Comparison of ENCODE assay signal across 28 cellular contexts in the genomic region with DNA sequence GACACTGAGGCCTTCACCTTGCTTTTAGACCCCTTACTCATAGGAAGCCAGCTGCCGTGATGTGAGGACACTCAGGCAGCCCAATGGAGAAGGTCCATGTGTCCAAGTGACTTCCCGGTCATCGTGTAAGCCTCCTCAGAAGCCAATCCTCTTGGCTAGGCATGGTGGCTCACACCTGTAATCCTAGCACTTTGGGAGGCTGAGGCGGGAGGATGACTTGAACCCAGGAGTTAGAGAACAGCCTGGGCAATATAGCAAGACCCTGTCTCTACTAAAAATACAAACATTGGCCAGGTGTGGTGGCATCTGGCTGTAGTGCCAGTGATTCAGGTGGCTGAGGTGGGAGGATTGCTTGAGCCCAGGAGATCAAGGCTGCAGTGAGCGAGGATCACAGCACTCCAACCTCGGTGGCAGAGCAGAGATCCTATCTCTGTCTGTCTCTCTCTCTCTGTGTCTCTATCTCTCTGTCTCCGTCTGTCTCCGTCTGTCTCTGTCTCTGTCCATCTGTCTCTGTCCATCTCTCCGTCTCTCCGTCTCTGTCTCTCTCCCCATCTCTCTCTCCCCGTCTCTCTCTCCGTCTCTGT. TPM values are rescaled to one million over a fixed set of nuclear protein-coding genes. Genes with fewer than 3 reads are reported as not detected.
DNase-seq lines count a peak whose midpoint lies in the region; ATAC-seq, FAIRE-seq and TF ChIP-seq lines count a peak whose summit lies in the region.
"Had no signal": no experiment of that assay in that cellular context is flagged by ENCODE, and none has a peak within 500 bp of the region (broad histone marks: within the 10 kb centered on the region; RNA-seq: fewer than 3 reads in every experiment).

No MANE protein-coding gene starts in this region.

- TF ChIP-seq POLR2A in HepG2 (IDR thresholded peaks at IDR 0.05; ENCODE audit: insufficient read depth in 1 of 2, low read depth in 2 of 2, low read length in 2 of 2) (no peak), right lobe of liver (IDR thresholded peaks at IDR 0.05) (no peak), K562 (conservative IDR thresholded peaks at IDR 0.05) (no peak), erythroblast (IDR thresholded peaks at IDR 0.05; ENCODE audit: low read length) (no peak)

- DNase-seq in HepG2 (ENCODE audit: low spot score) (no peak), right lobe of liver (no peak), K562 (ENCODE audit: extremely low read depth in 1 of 4, low spot score in 3 of 4) (no peak), posterior vena cava (ENCODE audit: low spot score) (peak; percentile 17), NCI-H2029 (lab: John Stamatoyannopoulos, UW) (no peak), erythroblast (lab: John Stamatoyannopoulos, UW) (no peak)
- DNase-seq: 8988T; ACHN; AML-193; BE2C; Calu3; CD4-positive, alpha-beta T cell; CD8-positive, alpha-beta memory T cell; DMS53; DMS79 treated with DMSO at 0.1 percent for 48 hours; GF-D8; H9; HFFc6 had no signal

- H3K4me3 ChIP-seq in HepG2 (replicated peaks in 1 of 3; ENCODE audit: insufficient read depth in 1 of 3, low read depth in 2 of 3, low read length in 3 of 3): no peak overlapping the region
- no peak overlapping the region for H3K4me3 ChIP-seq in right lobe of liver
- H3K4me3 ChIP-seq in K562: no peak overlapping the region
- H3K4me3 ChIP-seq: A549; BLaER1 treated with 17β-estradiol and CSF1 and Interleukin-3, amounts not matched to agents 10 nM and 100 nM; GM23338 had no signal

- WGBS in HepG2 (ENCODE audit: low lambda C conversion rate): 69% methylated on average over 10 of the region's 12 CpGs
- WGBS in right lobe of liver (ENCODE audit: insufficient coverage, low coverage, low lambda C conversion rate, missing lambda C conversion rate): 82% methylated on average over 6 of the region's 12 CpGs
- WGBS in K562 (ENCODE audit: insufficient coverage, low coverage, missing lambda C conversion rate): 5% methylated on average over 12 of the region's 12 CpGs

- ATAC-seq in HepG2: no peak
- ATAC-seq in right lobe of liver: no peak
- ATAC-seq in K562: no peak
- ATAC-seq: A549, GM23338, HCT116 had no signal

- BruUV-seq in HepG2 (replicated peaks; lab: Mats Ljungman, UMichigan): no TSS peak
- no TSS peak for BruUV-seq in K562 (replicated peaks; lab: Mats Ljungman, UMichigan)

- H3K79me2 ChIP-seq in HepG2 (ENCODE audit: insufficient read depth, low read length) (no peaks in the 10 kb centered on the region), K562 (ENCODE audit: control insufficient read depth, insufficient read depth, low read length) (no peaks in the 10 kb centered on the region)

- H2AFZ ChIP-seq in HepG2 (ENCODE audit: low read length): no peak overlapping the region
- H2AFZ ChIP-seq in K562 (ENCODE audit: low read depth, low read length): no peak overlapping the region
- H2AFZ ChIP-seq: GM23338 had no signal

- CTCF ChIA-PET in HepG2 (lab: Yijun Ruan, JAX; ENCODE audit: low intra/inter-chr PET ratio, low total read pairs): no interaction called here
- CTCF ChIA-PET in K562 (lab: Yijun Ruan, JAX; ENCODE audit: low intra/inter-chr PET ratio): no interaction called here

- no peaks in the 10 kb centered on the region for H3K36me3 ChIP-seq in HepG2 (replicated peaks in 1 of 2; ENCODE audit: control insufficient read depth in 1 of 2, insufficient read depth in 2 of 2, low read length in 2 of 2)
- no peaks in the 10 kb centered on the region for H3K36me3 ChIP-seq in right lobe of liver
- no peaks in the 10 kb centered on the region for H3K36me3 ChIP-seq in K562 (ENCODE audit: control insufficient read depth, insufficient read depth, low read length)
- H3K36me3 ChIP-seq: BE2C; BLaER1 treated with 17β-estradiol and CSF1 and Interleukin-3, amounts not matched to agents 10 nM and 100 nM had no signal

- H3K9ac ChIP-seq in HepG2 (ENCODE audit: insufficient read depth, low read depth, low read length) (no peak overlapping the region), K562 (ENCODE audit: insufficient read depth in 1 of 2, low read depth in 2 of 2, low read length in 2 of 2) (no peak overlapping the region)
- H3K9ac ChIP-seq: BLaER1 treated with 17β-estradiol and CSF1 and Interleukin-3, amounts not matched to agents 10 nM and 100 nM had no signal

- H3K9me1 ChIP-seq in K562 (ENCODE audit: control insufficient read depth, insufficient read depth, low read length): no peaks in the 10 kb centered on the region

- H3K27me3 ChIP-seq in HepG2 (ENCODE audit: control insufficient read depth in 1 of 2, insufficient read depth in 2 of 2, low read length in 2 of 2) (no peaks in the 10 kb centered on the region), right lobe of liver (no peaks in the 10 kb centered on the region), K562 (ENCODE audit: control insufficient read depth in 2 of 2, insufficient read depth in 2 of 2, low read length in 2 of 2) (peaks cover 38 to 73% of the 10 kb centered on the region in 2 experiments; a peak in 4 of 5 replicates)
- H3K27me3 ChIP-seq: BLaER1 treated with 17β-estradiol and CSF1 and Interleukin-3, amounts not matched to agents 10 nM and 100 nM had no signal

- no peak for TF ChIP-seq EP300 in HepG2 (IDR thresholded peaks at IDR 0.05; ENCODE audit: low read depth in 2 of 2, low read length in 2 of 2)
- no peak for TF ChIP-seq EP300 in HepG2 (CRISPR knock-in tag; IDR thresholded peaks at IDR 0.05; ENCODE audit: borderline replicate concordance)
- no peak for TF ChIP-seq EP300 in K562 (IDR thresholded peaks at IDR 0.05; ENCODE audit: low read length)

- TF ChIP-seq RAD21 in HepG2 (CRISPR knock-in tag; IDR thresholded peaks at IDR 0.05): no peak
- TF ChIP-seq RAD21 in K562 (CRISPR knock-in tag; conservative IDR thresholded peaks at IDR 0.05 in 1 of 2, IDR thresholded peaks at IDR 0.05 in 1 of 2): no peak

- H4K20me1 ChIP-seq in HepG2 (ENCODE audit: insufficient read depth, low read length): no peaks in the 10 kb centered on the region
- no peaks in the 10 kb centered on the region for H4K20me1 ChIP-seq in K562 (replicated peaks; ENCODE audit: control insufficient read depth, insufficient read depth, low read length)
- H4K20me1 ChIP-seq: BLaER1 treated with 17β-estradiol and CSF1 and Interleukin-3, amounts not matched to agents 10 nM and 100 nM had no signal

- in situ Hi-C loops in HepG2 (cut with HindIII; ENCODE audit: extremely low pct_ligation_motif_present, low pct_unique_long_range_greater_than_20kb) (no loop called here), K562 (cut with MboI) (no loop called here)

- POLR2A ChIA-PET in HepG2 (lab: Yijun Ruan, JAX): no interaction called here
- POLR2A ChIA-PET in K562 (lab: Yijun Ruan, JAX): no interaction called here

- H3K9me3 ChIP-seq in HepG2 (ENCODE audit: low read length): no peaks in the 10 kb centered on the region
- H3K9me3 ChIP-seq in right lobe of liver: no peaks in the 10 kb centered on the region
- no peaks in the 10 kb centered on the region for H3K9me3 ChIP-seq in K562 (replicated peaks; ENCODE audit: control insufficient read depth, insufficient read depth, low read depth, low read length)
- H3K9me3 ChIP-seq: A549; BE2C; BLaER1 treated with 17β-estradiol and CSF1 and Interleukin-3, amounts not matched to agents 10 nM and 100 nM had no signal

- no peak overlapping the region for H3K27ac ChIP-seq in HepG2 (ENCODE audit: extremely low read length, insufficient read depth, low read length)
- H3K27ac ChIP-seq in right lobe of liver: no peak overlapping the region
- no peak overlapping the region for H3K27ac ChIP-seq in K562 (ENCODE audit: extremely low read depth, low read depth, low read length)
- H3K27ac ChIP-seq: A549; BLaER1 treated with 17β-estradiol and CSF1 and Interleukin-3, amounts not matched to agents 10 nM and 100 nM had no signal

- no peak for FAIRE-seq in HepG2 (lab: Jason Lieb, UNC)
- no peak for FAIRE-seq in K562 (lab: Jason Lieb, UNC)
- FAIRE-seq: A549, GM12891, GM18507 had no signal

- intact Hi-C loops in HepG2 (cut with micrococcal nuclease; ENCODE audit: unreplicated experiment) (no loop called here), right lobe of liver (cut with DNase I) (no loop called here), K562 (cut with micrococcal nuclease) (no loop called here), posterior vena cava (cut with DNase I) (no loop called here)

- peaks cover 21% of the 10 kb centered on the region for H3K4me1 ChIP-seq in HepG2 (ENCODE audit: insufficient read depth, low read length)
- no peaks in the 10 kb centered on the region for H3K4me1 ChIP-seq in right lobe of liver
- H3K4me1 ChIP-seq in K562 (replicated peaks in 1 of 2; ENCODE audit: control insufficient read depth in 2 of 2, insufficient read depth in 2 of 2, low read length in 2 of 2): no peaks in the 10 kb centered on the region
- H3K4me1 ChIP-seq: A549; BE2C; BLaER1 treated with 17β-estradiol and CSF1 and Interleukin-3, amounts not matched to agents 10 nM and 100 nM had no signal

- TF ChIP-seq CTCF in HepG2 (CRISPR knock-in tag; IDR thresholded peaks at IDR 0.05): no peak
- no peak for TF ChIP-seq CTCF in right lobe of liver (IDR thresholded peaks at IDR 0.05)
- no peak for TF ChIP-seq CTCF in K562 (IDR thresholded peaks at IDR 0.05 in 2 of 3, conservative IDR thresholded peaks at IDR 0.05 in 1 of 3; ENCODE audit: insufficient read depth in 2 of 3, low read depth in 1 of 3, low read length in 3 of 3)

- H3K4me2 ChIP-seq in HepG2 (ENCODE audit: low read depth, low read length) (no peak overlapping the region), K562 (ENCODE audit: insufficient read depth, low read length) (no peak overlapping the region)
- H3K4me2 ChIP-seq: A549; BLaER1 treated with 17β-estradiol and CSF1 and Interleukin-3, amounts not matched to agents 10 nM and 100 nM; GM23338 had no signal

RNA-seq across cellular contexts. Expression of a gene that starts 27.8 kb away (rescaled TPM):
- 0.09 TPM in 1 of 2 replicates, not detected in the other for total RNA-seq in HepG2 (2016; rRNA removed; fragmentation: Illumina TruSeq; extraction: Trizol)
- total RNA-seq in HepG2 (2016; cell fraction: cytosol; rRNA removed; fragmentation: Illumina TruSeq; extraction: Trizol; ENCODE audit: low read depth): not detected in 2 replicates
- total RNA-seq in HepG2 (2016; cell fraction: insoluble cytoplasmic fraction; rRNA removed; fragmentation: Illumina TruSeq; extraction: Trizol): 0.15 TPM in 1 of 2 replicates, not detected in the other
- 0.12 TPM in 1 of 2 replicates, not detected in the other for total RNA-seq in HepG2 (2016; cell fraction: membrane; rRNA removed; fragmentation: Illumina TruSeq; extraction: Trizol)
- not detected in 2 replicates for total RNA-seq in HepG2 (2016; cell fraction: nucleus; rRNA removed; fragmentation: Illumina TruSeq; extraction: Trizol)
- polyA plus RNA-seq in HepG2 (2011; rRNA removed): 0.36 and 0.55 TPM in 2 replicates
- polyA plus RNA-seq in HepG2 (2011; cell fraction: cytosol; rRNA removed): 0.25 and 0.40 TPM in 2 replicates
- 0.32 and 0.42 TPM in 2 replicates for polyA plus RNA-seq in HepG2 (2011; cell fraction: nucleus; rRNA removed)
- 0.38 TPM in 1 of 2 replicates, not detected in the other for polyA plus RNA-seq in HepG2 (2012)
- 0.08 and 0.12 TPM in 2 replicates for polyA plus RNA-seq in HepG2 (2016; cell fraction: cytosol; fragmentation: Illumina TruSeq; extraction: Trizol; ENCODE audit: low read depth)
- 0.31 TPM in 1 of 2 replicates, not detected in the other for polyA plus RNA-seq in HepG2 (2016; cell fraction: insoluble cytoplasmic fraction; fragmentation: Illumina TruSeq; extraction: Trizol; ENCODE audit: low read depth)
- polyA plus RNA-seq in HepG2 (2016; cell fraction: membrane; fragmentation: Illumina TruSeq; extraction: Trizol; ENCODE audit: low read depth): 0.10 and 0.12 TPM in 2 replicates
- polyA plus RNA-seq in HepG2 (2016; cell fraction: nucleus; fragmentation: Illumina TruSeq; extraction: Trizol; ENCODE audit: insufficient read depth, low read depth): not detected in 2 replicates
- 0.42 and 0.82 TPM in 2 replicates for polyA minus RNA-seq in HepG2 (2011; rRNA and poly(A)+ RNA removed; ENCODE audit: low replicate concordance)
- 0.35 TPM in 1 of 2 replicates, not detected in the other for polyA minus RNA-seq in HepG2 (2011; cell fraction: cytosol; rRNA and poly(A)+ RNA removed)
- polyA minus RNA-seq in HepG2 (2011; cell fraction: nucleus; rRNA and poly(A)+ RNA removed): 0.62 and 0.64 TPM in 2 replicates
- total RNA-seq in right lobe of liver: under 1 TPM in 4 of 6 experiments, not detected in 2; 0.18 to 0.44 (median 0.35) TPM
- not detected in 2 replicates for total RNA-seq in K562 (2011; cell fraction: chromatin; rRNA removed; ENCODE audit: low replicate concordance)
- total RNA-seq in K562 (2011; cell fraction: nucleolus; rRNA removed): not detected in 2 replicates
- not detected in 2 replicates for total RNA-seq in K562 (2011; cell fraction: nucleoplasm; rRNA removed)
- total RNA-seq in K562 (2014; rRNA removed): not detected in 2 replicates
- not detected in 2 replicates for total RNA-seq in K562 (2014; rRNA removed; fragmentation: Illumina TruSeq; extraction: Trizol)
- total RNA-seq in K562 (2015; rRNA removed; fragmentation: Illumina TruSeq; extraction: Trizol): not detected in 2 replicates
- not detected in 2 replicates for total RNA-seq in K562 (2021)
- not detected in 2 replicates for polyA plus RNA-seq in K562 (2011; rRNA removed)
- 0.07 TPM in 1 of 2 replicates, not detected in the other for polyA plus RNA-seq in K562 (2011; cell fraction: cytosol; rRNA removed)
- polyA plus RNA-seq in K562 (2011; cell fraction: nucleus; rRNA removed): not detected in 2 replicates
- polyA plus RNA-seq in K562 (2012): not detected in 2 replicates
- not detected in 2 replicates for polyA plus RNA-seq in K562 (2014; fragmentation: Illumina TruSeq; extraction: Trizol)
- not detected for polyA plus RNA-seq in K562 (2014; fragmentation: Nextera tagmentation; extraction: Ambion mirVana)
- polyA plus RNA-seq in K562 (2014; rRNA removed): not detected in 2 replicates
- not detected in 2 replicates for polyA minus RNA-seq in K562 (2011; rRNA and poly(A)+ RNA removed)
- not detected in 2 replicates for polyA minus RNA-seq in K562 (2011; cell fraction: cytosol; rRNA and poly(A)+ RNA removed)
- not detected in 2 replicates for polyA minus RNA-seq in K562 (2011; cell fraction: nucleus; rRNA and poly(A)+ RNA removed)
- not detected for total RNA-seq in posterior vena cava
- total RNA-seq: CD4-positive, alpha-beta T cell; CD8-positive, alpha-beta memory T cell; Daoy; G401; GM23338; H4; H9; HFFc6 had no signal
- polyA plus RNA-seq: CD14-positive monocyte; CD8-positive, alpha-beta memory T cell; GM23338 had no signal

RNA-seq across cellular contexts. Expression of a gene that starts 36.3 kb away (rescaled TPM):
- total RNA-seq in HepG2 (2016; rRNA removed; fragmentation: Illumina TruSeq; extraction: Trizol) (11.1 and 12.0 TPM in 2 replicates), right lobe of liver (10 to 100 TPM in 4 of 6 experiments, 1 to 10 TPM in 2; 8.8 to 14.1 (median 10.9) TPM), K562 (2014; rRNA removed) (13.5 and 14.8 TPM in 2 replicates), K562 (2014; rRNA removed; fragmentation: Illumina TruSeq; extraction: Trizol) (10.5 and 11.6 TPM in 2 replicates), K562 (2015; rRNA removed; fragmentation: Illumina TruSeq; extraction: Trizol) (12.8 and 13.1 TPM in 2 replicates), K562 (2021) (18.2 and 20.1 TPM in 2 replicates), posterior vena cava (10 to 100 TPM; 25.0 to 27.2 TPM)
- total RNA-seq in HepG2 (2016; cell fraction: cytosol; rRNA removed; fragmentation: Illumina TruSeq; extraction: Trizol; ENCODE audit: low read depth): 2.3 and 2.9 TPM in 2 replicates
- total RNA-seq in HepG2 (2016; cell fraction: insoluble cytoplasmic fraction; rRNA removed; fragmentation: Illumina TruSeq; extraction: Trizol): 8.8 and 11.5 TPM in 2 replicates
- 6.2 and 6.6 TPM in 2 replicates for total RNA-seq in HepG2 (2016; cell fraction: membrane; rRNA removed; fragmentation: Illumina TruSeq; extraction: Trizol)
- total RNA-seq in HepG2 (2016; cell fraction: nucleus; rRNA removed; fragmentation: Illumina TruSeq; extraction: Trizol): 8.5 and 10.7 TPM in 2 replicates
- polyA plus RNA-seq in HepG2 (2011; rRNA removed) (8.3 and 8.7 TPM in 2 replicates), K562 (2011; rRNA removed) (10.1 and 10.3 TPM in 2 replicates), K562 (2014; fragmentation: Illumina TruSeq; extraction: Trizol) (14.4 and 16.1 TPM in 2 replicates), K562 (2014; fragmentation: Nextera tagmentation; extraction: Ambion mirVana) (1 to 10 TPM; 1.0 to 1.3 TPM), K562 (2014; rRNA removed) (12.5 and 12.6 TPM in 2 replicates)
- 4.6 and 5.6 TPM in 2 replicates for polyA plus RNA-seq in HepG2 (2011; cell fraction: cytosol; rRNA removed)
- polyA plus RNA-seq in HepG2 (2011; cell fraction: nucleus; rRNA removed): 13.6 and 15.4 TPM in 2 replicates
- polyA plus RNA-seq in HepG2 (2012): 10.1 and 10.6 TPM in 2 replicates
- polyA plus RNA-seq in HepG2 (2016; cell fraction: cytosol; fragmentation: Illumina TruSeq; extraction: Trizol; ENCODE audit: low read depth): 0.75 and 0.81 TPM in 2 replicates
- polyA plus RNA-seq in HepG2 (2016; cell fraction: insoluble cytoplasmic fraction; fragmentation: Illumina TruSeq; extraction: Trizol; ENCODE audit: low read depth): 7.6 and 8.8 TPM in 2 replicates
- 1.8 and 2.7 TPM in 2 replicates for polyA plus RNA-seq in HepG2 (2016; cell fraction: membrane; fragmentation: Illumina TruSeq; extraction: Trizol; ENCODE audit: low read depth)
- 15.0 and 17.6 TPM in 2 replicates for polyA plus RNA-seq in HepG2 (2016; cell fraction: nucleus; fragmentation: Illumina TruSeq; extraction: Trizol; ENCODE audit: insufficient read depth, low read depth)
- 9.8 and 14.1 TPM in 2 replicates for polyA minus RNA-seq in HepG2 (2011; rRNA and poly(A)+ RNA removed; ENCODE audit: low replicate concordance)
- 5.8 and 6.4 TPM in 2 replicates for polyA minus RNA-seq in HepG2 (2011; cell fraction: cytosol; rRNA and poly(A)+ RNA removed)
- 13.4 and 14.2 TPM in 2 replicates for polyA minus RNA-seq in HepG2 (2011; cell fraction: nucleus; rRNA and poly(A)+ RNA removed)
- total RNA-seq in K562 (2011; cell fraction: chromatin; rRNA removed; ENCODE audit: low replicate concordance): 44.4 and 51.4 TPM in 2 replicates
- total RNA-seq in K562 (2011; cell fraction: nucleolus; rRNA removed): 19.2 and 23.2 TPM in 2 replicates
- 27.4 and 30.5 TPM in 2 replicates for total RNA-seq in K562 (2011; cell fraction: nucleoplasm; rRNA removed)
- polyA plus RNA-seq in K562 (2011; cell fraction: cytosol; rRNA removed): 6.5 and 7.0 TPM in 2 replicates
- 15.9 and 21.8 TPM in 2 replicates for polyA plus RNA-seq in K562 (2011; cell fraction: nucleus; rRNA removed)
- 11.3 and 12.0 TPM in 2 replicates for polyA plus RNA-seq in K562 (2012)
- polyA minus RNA-seq in K562 (2011; rRNA and poly(A)+ RNA removed): 10.2 and 11.4 TPM in 2 replicates
- 5.6 and 7.7 TPM in 2 replicates for polyA minus RNA-seq in K562 (2011; cell fraction: cytosol; rRNA and poly(A)+ RNA removed)
- 7.7 and 9.3 TPM in 2 replicates for polyA minus RNA-seq in K562 (2011; cell fraction: nucleus; rRNA and poly(A)+ RNA removed)
